Comparison of ENCODE assay signal across 17 cellular contexts in genomic region chr2:163407296-163407695, GRCh38.
DNase-seq lines count a peak whose midpoint lies in the region; ATAC-seq and TF ChIP-seq lines count a peak whose summit lies in the region.
"Had no signal": no experiment of that assay in that cellular context is flagged by ENCODE, and none has a peak within 500 bp of the region (broad histone marks: within the 10 kb centered on the region; RNA-seq: fewer than 3 reads in every experiment).

No MANE protein-coding gene starts in this region.

- no peak overlapping the region for H3K4me3 ChIP-seq in brain microvascular endothelial cell (ENCODE audit: low read depth, low read length)
- H3K4me3 ChIP-seq in effector memory CD4-positive, alpha-beta T cell (ENCODE audit: insufficient read depth, low read depth, low read length, poor library complexity, severe bottlenecking): no peak overlapping the region
- H3K4me3 ChIP-seq: A549, gastrocnemius medialis had no signal

- H3K27ac ChIP-seq in 22Rv1 (peak overlapping the region; percentile 23; the same call in 1 of the 2 replicates), brain microvascular endothelial cell (no peak overlapping the region), foreskin keratinocyte (no peak overlapping the region)
- no peak overlapping the region for H3K27ac ChIP-seq in effector memory CD4-positive, alpha-beta T cell (ENCODE audit: insufficient read depth, low read length, poor library complexity, severe bottlenecking)
- H3K27ac ChIP-seq: A549, gastrocnemius medialis had no signal

- DNase-seq in HuH-7 (ENCODE audit: low spot score) (peak; percentile 1), brain microvascular endothelial cell (peak; percentile 0), iris pigment epithelial cell (ENCODE audit: low read depth) (peak; percentile 25), left lobe of liver (ENCODE audit: low spot score) (no peak), foreskin keratinocyte (no peak)
- no peak for DNase-seq in effector memory CD4-positive, alpha-beta T cell
- DNase-seq: activated CD4-positive, alpha-beta T cell treated with anti-CD3 and anti-CD28 coated beads, Interleukin-2, amount 10 ng/mL, durations not matched to agents 7 days and 5 days; effector CD8-positive, alpha-beta T cell; gastrocnemius medialis; H9; kidney glomerular epithelial cell; NCI-H1694 treated with DMSO at 0.1 percent for 48 hours; NCI-H345; nephron progenitor cell had no signal

- no peaks in the 10 kb centered on the region for H3K36me3 ChIP-seq in brain microvascular endothelial cell (replicated peaks)
- no peaks in the 10 kb centered on the region for H3K36me3 ChIP-seq in effector memory CD4-positive, alpha-beta T cell (ENCODE audit: control insufficient read depth, insufficient read depth, low read length)
- H3K36me3 ChIP-seq: gastrocnemius medialis had no signal

- no peaks in the 10 kb centered on the region for H3K9me3 ChIP-seq in effector memory CD4-positive, alpha-beta T cell (ENCODE audit: control insufficient read depth, low read length)
- H3K9me3 ChIP-seq: A549, gastrocnemius medialis had no signal

- in situ Hi-C loops in brain microvascular endothelial cell (cut with HindIII; ENCODE audit: low pct_ligation_motif_present, low sequenced_read_pairs): no loop called here

- no peaks in the 10 kb centered on the region for H3K4me1 ChIP-seq in effector memory CD4-positive, alpha-beta T cell (ENCODE audit: control insufficient read depth, insufficient read depth, low read length, poor library complexity, severe bottlenecking)
- no peaks in the 10 kb centered on the region for H3K4me1 ChIP-seq in foreskin keratinocyte
- H3K4me1 ChIP-seq: A549, gastrocnemius medialis had no signal

- ATAC-seq in HG02642 (IDR thresholded peaks at IDR 0.05; ENCODE audit: poor library complexity, unreplicated experiment): no peak
- ATAC-seq in left lobe of liver: no peak
- no peak for ATAC-seq in foreskin keratinocyte
- ATAC-seq: A549, gastrocnemius medialis had no signal

- H3K27me3 ChIP-seq in brain microvascular endothelial cell (replicated peaks) (no peaks in the 10 kb centered on the region), foreskin keratinocyte (no peaks in the 10 kb centered on the region)
- no peaks in the 10 kb centered on the region for H3K27me3 ChIP-seq in effector memory CD4-positive, alpha-beta T cell (replicated peaks; ENCODE audit: control insufficient read depth, insufficient read depth, low read length, poor library complexity, severe bottlenecking)
- H3K27me3 ChIP-seq: gastrocnemius medialis had no signal

- no peak for TF ChIP-seq CTCF in 22Rv1 (IDR thresholded peaks at IDR 0.05)
- no peak for TF ChIP-seq CTCF in brain microvascular endothelial cell (IDR thresholded peaks at IDR 0.05; ENCODE audit: low read depth, low read length, missing control alignments)
- no peak for TF ChIP-seq CTCF in foreskin keratinocyte (conservative IDR thresholded peaks at IDR 0.05)

Comparison
In these comparisons a context has a peak if more than half of its experiments do, and no peak if none do; other contexts are left out.
1. DNase-seq: peak in HuH-7 (single experiment), brain microvascular endothelial cell (single experiment) and iris pigment epithelial cell (single experiment); none in left lobe of liver (single experiment), effector memory CD4-positive, alpha-beta T cell (0 of 3) and foreskin keratinocyte (0 of 2).